8 cellular contexts compared by ENCODE assay signal in genomic region chr1:174158767-174159252, GRCh38. TPM values are rescaled to one million over a fixed set of nuclear protein-coding genes. Genes with fewer than 3 reads are reported as not detected.
DNase-seq lines count a peak whose midpoint lies in the region; ATAC-seq lines count a peak whose summit lies in the region.

No MANE protein-coding gene starts in this region.

- peak overlapping the region; percentile 78 for H3K4me3 ChIP-seq in GM08714 (ENCODE audit: low read length)
- peak overlapping the region; percentile 90 for H3K4me3 ChIP-seq in iPS-18c (ENCODE audit: insufficient read depth, low read depth, low read length)

- H3K4me1 Mint-ChIP-seq in activated T-cell treated with anti-CD3 and anti-CD28 coated beads, Interleukin-2, amount 50 U/mL, for 72 hours (ENCODE audit: low read depth) = peaks cover 76% of the 10 kb centered on the region
- peaks cover 66% of the 10 kb centered on the region for H3K4me1 Mint-ChIP-seq in stimulated activated naive CD8-positive, alpha-beta T cell treated with anti-CD3 and anti-CD28 coated beads, Interleukin-15, amount 100 ng/mL, for 72 hours

- H3K27ac Mint-ChIP-seq in activated T-cell treated with anti-CD3 and anti-CD28 coated beads, Interleukin-2, amount 50 U/mL, for 72 hours = peak overlapping the region; percentile 66
- peak overlapping the region; percentile 98 to 99 for H3K27ac Mint-ChIP-seq in stimulated activated naive CD8-positive, alpha-beta T cell treated with anti-CD3 and anti-CD28 coated beads, Interleukin-15, amount 100 ng/mL, for 72 hours

- peak; percentile 2 for ATAC-seq in HG03521 (IDR thresholded peaks at IDR 0.05; ENCODE audit: unreplicated experiment)
- ATAC-seq in activated T-cell treated with anti-CD3 and anti-CD28 coated beads, Interleukin-2, amount 50 U/mL, for 72 hours (replicated peaks in 1 of 2) = peak; percentile 2 to 3
- peak; percentile 17 for ATAC-seq in stimulated activated naive CD8-positive, alpha-beta T cell treated with anti-CD3 and anti-CD28 coated beads, Interleukin-15, amount 100 ng/mL, for 72 hours
- no peak for ATAC-seq in GM21786 (IDR thresholded peaks at IDR 0.05; ENCODE audit: unreplicated experiment)

- H3K9me3 ChIP-seq in iPS-18c (ENCODE audit: control insufficient read depth, insufficient read depth, low read length) = no peaks in the 10 kb centered on the region

- peak overlapping the region; percentile 85 to 99 for H3K4me3 Mint-ChIP-seq in activated T-cell treated with anti-CD3 and anti-CD28 coated beads, Interleukin-2, amount 50 U/mL, for 72 hours
- peak overlapping the region; percentile 97 to 98 for H3K4me3 Mint-ChIP-seq in stimulated activated naive CD8-positive, alpha-beta T cell treated with anti-CD3 and anti-CD28 coated beads, Interleukin-15, amount 100 ng/mL, for 72 hours

- DNase-seq in activated T-cell treated with anti-CD3 and anti-CD28 coated beads, Interleukin-2, amount 50 U/mL, for 72 hours = peak in 1 of 2 donors; percentile 30
- DNase-seq in stimulated activated naive CD8-positive, alpha-beta T cell treated with anti-CD3 and anti-CD28 coated beads, Interleukin-15, amount 100 ng/mL, for 72 hours = no peak
- no peak for DNase-seq in NCI-H226
- no peak for DNase-seq in UCSD-AML1 (lab: John Stamatoyannopoulos, UW; ENCODE audit: unreplicated experiment)

- no peaks in the 10 kb centered on the region for H3K36me3 Mint-ChIP-seq in activated T-cell treated with anti-CD3 and anti-CD28 coated beads, Interleukin-2, amount 50 U/mL, for 72 hours (ENCODE audit: insufficient read depth in 2 of 2)

- H3K9me3 Mint-ChIP-seq in activated T-cell treated with anti-CD3 and anti-CD28 coated beads, Interleukin-2, amount 50 U/mL, for 72 hours = no peaks in the 10 kb centered on the region
- H3K9me3 Mint-ChIP-seq in stimulated activated naive CD8-positive, alpha-beta T cell treated with anti-CD3 and anti-CD28 coated beads, Interleukin-15, amount 100 ng/mL, for 72 hours = no peaks in the 10 kb centered on the region

- H3K27me3 Mint-ChIP-seq in activated T-cell treated with anti-CD3 and anti-CD28 coated beads, Interleukin-2, amount 50 U/mL, for 72 hours (ENCODE audit: low read depth) = no peaks in the 10 kb centered on the region
- no peaks in the 10 kb centered on the region for H3K27me3 Mint-ChIP-seq in stimulated activated naive CD8-positive, alpha-beta T cell treated with anti-CD3 and anti-CD28 coated beads, Interleukin-15, amount 100 ng/mL, for 72 hours

RNA-seq across cellular contexts. Expression of gene RABGAP1L, which starts 0.5 kb away (rescaled TPM):
- total RNA-seq in activated T-cell treated with anti-CD3 and anti-CD28 coated beads, Interleukin-2, amount 50 U/mL, for 72 hours = 10 to 100 TPM; 36.7 to 42.0 TPM
